9 cellular contexts compared by ENCODE assay signal in genomic region chr10:70430489-70431445, GRCh38. TPM values are rescaled to one million over a fixed set of nuclear protein-coding genes. Genes with fewer than 3 reads are reported as not detected.
DNase-seq lines count a peak whose midpoint lies in the region; ATAC-seq and TF ChIP-seq lines count a peak whose summit lies in the region.
"Had no signal": no experiment of that assay in that cellular context is flagged by ENCODE, and none has a peak within 500 bp of the region (broad histone marks: within the 10 kb centered on the region; RNA-seq: fewer than 3 reads in every experiment).

No MANE protein-coding gene starts in this region.

- ATAC-seq in HG02870 (IDR thresholded peaks at IDR 0.05; ENCODE audit: unreplicated experiment) = no peak

- H3K4me3 ChIP-seq in fibroblast of mammary gland (ENCODE audit: control insufficient read depth, low read depth, low read length) (no peak overlapping the region), mucosa of stomach (ENCODE audit: low read length) (no peak overlapping the region)

- peak overlapping the region; percentile 16 for H3K9ac ChIP-seq in mucosa of stomach (ENCODE audit: low read length)

- TF ChIP-seq CTCF in fibroblast of mammary gland (conservative IDR thresholded peaks at IDR 0.05; ENCODE audit: control insufficient read depth, insufficient read depth, low read depth, low read length) = no peak

- H3K27me3 ChIP-seq in mucosa of stomach (ENCODE audit: control insufficient read depth, insufficient read depth, low read length) = no peaks in the 10 kb centered on the region

- DNase-seq in DMS 273 (lab: John Stamatoyannopoulos, UW; ENCODE audit: unreplicated experiment) (peak; percentile 13), DMS 273 treated with DMSO at 0.1 percent for 48 hours (lab: John Stamatoyannopoulos, UW) (no peak), fibroblast of mammary gland (ENCODE audit: low read depth) (peak; percentile 90), ureter (ENCODE audit: low spot score) (peak; percentile 77), NCI-H2171 (lab: John Stamatoyannopoulos, UW) (no peak), NCI-H82 (lab: John Stamatoyannopoulos, UW) (no peak)
- DNase-seq: T-helper 1 cell had no signal

- H3K9me3 ChIP-seq in mucosa of stomach (ENCODE audit: control insufficient read depth, low read length) = no peaks in the 10 kb centered on the region

- peaks cover 26% of the 10 kb centered on the region for H3K4me1 ChIP-seq in mucosa of stomach (ENCODE audit: control insufficient read depth, insufficient read depth, low read length)

- peaks cover 4% of the 10 kb centered on the region for H3K36me3 ChIP-seq in mucosa of stomach (ENCODE audit: control insufficient read depth, insufficient read depth, low read length)

RNA-seq across cellular contexts. Expression of gene NODAL, which starts 10.7 kb away (rescaled TPM):
- not detected for total RNA-seq in ureter

RNA-seq across cellular contexts. Expression of gene EIF4EBP2, which starts 26.8 kb away (rescaled TPM):
- 81.6 TPM for total RNA-seq in ureter

RNA-seq across cellular contexts. Expression of gene PALD1, which starts 47.8 kb away (rescaled TPM):
- total RNA-seq in ureter = 11.0 TPM

RNA-seq across cellular contexts. Expression of gene LRRC20, which starts 48.3 kb away (rescaled TPM):
- total RNA-seq in ureter = 5.4 TPM

Comparison
In these comparisons a context has a peak if more than half of its experiments do, and no peak if none do; other contexts are left out.
1. DNase-seq: peak in DMS 273 (single experiment), fibroblast of mammary gland (single experiment) and ureter (single experiment); none in DMS 273 treated with DMSO at 0.1 percent for 48 hours (single experiment), NCI-H2171 (single experiment) and NCI-H82 (single experiment).